In genomic region chr3:56772926-56773587, GRCh38 we compare ENCODE assay signal across 18 cellular contexts. TPM values are rescaled to one million over a fixed set of nuclear protein-coding genes. Genes with fewer than 3 reads are reported as not detected.
DNase-seq lines count a peak whose midpoint lies in the region; ATAC-seq, FAIRE-seq and TF ChIP-seq lines count a peak whose summit lies in the region.
"Had no signal": no experiment of that assay in that cellular context is flagged by ENCODE, and none has a peak within 500 bp of the region (broad histone marks: within the 10 kb centered on the region; RNA-seq: fewer than 3 reads in every experiment).

No MANE protein-coding gene starts in this region.

- H3K27me3 Mint-ChIP-seq in activated CD4-positive, alpha-beta T cell treated with anti-CD3 and anti-CD28 coated beads, Interleukin-2, amount 10 ng/mL, durations not matched to agents 24 days and 14 days: no peaks in the 10 kb centered on the region
- no peaks in the 10 kb centered on the region for H3K27me3 Mint-ChIP-seq in activated naive CD8-positive, alpha-beta T cell treated with anti-CD3 and anti-CD28 coated beads, Interleukin-2, amount 10 ng/mL, durations not matched to agents 7 days and 5 days
- H3K27me3 Mint-ChIP-seq: naive B cell had no signal

- TF ChIP-seq CTCF in smooth muscle cell (IDR thresholded peaks at IDR 0.05; ENCODE audit: borderline replicate concordance, insufficient read depth, poor library complexity, severe bottlenecking) (no peak), pancreas (IDR thresholded peaks at IDR 0.05) (no peak)

- H3K4me3 ChIP-seq in smooth muscle cell (no peak overlapping the region), pancreas (no peak overlapping the region)
- H3K4me3 ChIP-seq: A549, ascending aorta, Peyer's patch, testis had no signal

- no peak overlapping the region for H3K4me2 ChIP-seq in smooth muscle cell
- H3K4me2 ChIP-seq: A549 had no signal

- H3F3A ChIP-seq in smooth muscle cell (ENCODE audit: low read depth): peaks cover 42% of the 10 kb centered on the region

- ATAC-seq in activated naive CD8-positive, alpha-beta T cell treated with anti-CD3 and anti-CD28 coated beads, Interleukin-2, amount 10 ng/mL, durations not matched to agents 7 days and 5 days (ENCODE audit: low read depth): no peak
- ATAC-seq in pancreas (no peak), HG02852 (IDR thresholded peaks at IDR 0.05; ENCODE audit: unreplicated experiment) (no peak)
- ATAC-seq: A549, left ventricle myocardium superior had no signal

- intact Hi-C loops in activated CD4-positive, alpha-beta T cell treated with anti-CD3 and anti-CD28 coated beads, Interleukin-2, amount 10 ng/mL, durations not matched to agents 24 days and 14 days (cut with micrococcal nuclease): no loop called here
- intact Hi-C loops in pancreas (cut with DNase I): no loop called here

- 94% methylated on average over 7 of the region's 7 CpGs for WGBS in smooth muscle cell (ENCODE audit: low lambda C conversion rate)
- WGBS in pancreas, 2 donors: 74 to 80% methylated on average over 7 of the region's 7 CpGs

- H3K36me3 ChIP-seq in smooth muscle cell (ENCODE audit: low read depth) (peaks cover 8% of the 10 kb centered on the region), pancreas (peaks cover 0 to 19% (median 0%) of the 10 kb centered on the region in 3 donors)
- H3K36me3 ChIP-seq: ascending aorta had no signal

- H2AFZ ChIP-seq in smooth muscle cell (ENCODE audit: low read depth): no peak overlapping the region

- H3K79me2 ChIP-seq in smooth muscle cell (ENCODE audit: low read depth): peaks cover 94% of the 10 kb centered on the region

- H3K36me3 Mint-ChIP-seq in activated CD4-positive, alpha-beta T cell treated with anti-CD3 and anti-CD28 coated beads, Interleukin-2, amount 10 ng/mL, durations not matched to agents 24 days and 14 days (ENCODE audit: low read depth): peaks cover 62% of the 10 kb centered on the region
- H3K36me3 Mint-ChIP-seq in activated naive CD8-positive, alpha-beta T cell treated with anti-CD3 and anti-CD28 coated beads, Interleukin-2, amount 10 ng/mL, durations not matched to agents 7 days and 5 days: peaks cover 49% of the 10 kb centered on the region

- peaks cover 100% of the 10 kb centered on the region for H4K20me1 ChIP-seq in smooth muscle cell (ENCODE audit: low read depth)

- peak overlapping the region; percentile 58 for H3K27ac Mint-ChIP-seq in activated CD4-positive, alpha-beta T cell treated with anti-CD3 and anti-CD28 coated beads, Interleukin-2, amount 10 ng/mL, durations not matched to agents 24 days and 14 days
- H3K27ac Mint-ChIP-seq in activated naive CD8-positive, alpha-beta T cell treated with anti-CD3 and anti-CD28 coated beads, Interleukin-2, amount 10 ng/mL, durations not matched to agents 7 days and 5 days: peak overlapping the region; percentile 50
- H3K27ac Mint-ChIP-seq: naive B cell had no signal

- H3K9ac ChIP-seq in smooth muscle cell (ENCODE audit: low read depth): no peak overlapping the region

- H3K9me3 Mint-ChIP-seq in activated CD4-positive, alpha-beta T cell treated with anti-CD3 and anti-CD28 coated beads, Interleukin-2, amount 10 ng/mL, durations not matched to agents 24 days and 14 days: no peaks in the 10 kb centered on the region
- H3K9me3 Mint-ChIP-seq in activated naive CD8-positive, alpha-beta T cell treated with anti-CD3 and anti-CD28 coated beads, Interleukin-2, amount 10 ng/mL, durations not matched to agents 7 days and 5 days: no peaks in the 10 kb centered on the region
- H3K9me3 Mint-ChIP-seq: naive B cell had no signal

- H3K4me3 Mint-ChIP-seq in activated CD4-positive, alpha-beta T cell treated with anti-CD3 and anti-CD28 coated beads, Interleukin-2, amount 10 ng/mL, durations not matched to agents 24 days and 14 days: no peak overlapping the region
- no peak overlapping the region for H3K4me3 Mint-ChIP-seq in activated naive CD8-positive, alpha-beta T cell treated with anti-CD3 and anti-CD28 coated beads, Interleukin-2, amount 10 ng/mL, durations not matched to agents 7 days and 5 days

- peaks cover 54% of the 10 kb centered on the region for H3K4me1 Mint-ChIP-seq in activated CD4-positive, alpha-beta T cell treated with anti-CD3 and anti-CD28 coated beads, Interleukin-2, amount 10 ng/mL, durations not matched to agents 24 days and 14 days
- peaks cover 65% of the 10 kb centered on the region for H3K4me1 Mint-ChIP-seq in activated naive CD8-positive, alpha-beta T cell treated with anti-CD3 and anti-CD28 coated beads, Interleukin-2, amount 10 ng/mL, durations not matched to agents 7 days and 5 days

- DNase-seq in activated CD4-positive, alpha-beta T cell treated with anti-CD3 and anti-CD28 coated beads, Interleukin-2, amount 10 ng/mL, durations not matched to agents 24 days and 14 days: no peak
- DNase-seq in activated CD4-positive, alpha-beta T cell treated with anti-CD3 and anti-CD28 coated beads for 1 hour: no peak
- DNase-seq in NOMO-1 treated with dmso at 0.1 percent for 144 hours (lab: John Stamatoyannopoulos, UW; ENCODE audit: unreplicated experiment) (peak; percentile 70), smooth muscle cell (lab: John Stamatoyannopoulos, UW; ENCODE audit: unreplicated experiment) (no peak), pancreas (no peak), SW 1271 (lab: John Stamatoyannopoulos, UW) (no peak)
- no peak for DNase-seq in activated naive CD8-positive, alpha-beta T cell treated with anti-CD3 and anti-CD28 coated beads, Interleukin-2, amount 10 ng/mL, durations not matched to agents 7 days and 5 days
- DNase-seq: activated CD4-positive, CD25-positive, alpha-beta regulatory T cell treated with anti-CD3 and anti-CD28 coated beads, Interleukin-2, amount 50 U/mL, for 72 hours; Caco-2; left ventricle myocardium superior; naive B cell; NCI-H1694 treated with DMSO at 0.1 percent for 48 hours; Peyer's patch; stimulated activated CD4-positive, alpha-beta T cell treated with anti-CD3 and anti-CD28 coated beads, Interleukin-15, amount 100 ng/mL, for 24 hours; testis had no signal

- H3K9me3 ChIP-seq in smooth muscle cell (replicated peaks; ENCODE audit: low read depth): no peaks in the 10 kb centered on the region
- no peaks in the 10 kb centered on the region for H3K9me3 ChIP-seq in pancreas
- H3K9me3 ChIP-seq: A549, ascending aorta, Caco-2, Peyer's patch, testis had no signal

- POLR2A ChIA-PET in activated naive CD8-positive, alpha-beta T cell treated with anti-CD3 and anti-CD28 coated beads, Interleukin-2, amount 10 ng/mL, durations not matched to agents 7 days and 5 days (lab: Charles Lee): no interaction called here

- H3K27me3 ChIP-seq in smooth muscle cell (ENCODE audit: low read depth) (no peaks in the 10 kb centered on the region), pancreas (no peaks in the 10 kb centered on the region)
- H3K27me3 ChIP-seq: ascending aorta, Peyer's patch, testis had no signal

- H3K4me1 ChIP-seq in smooth muscle cell (ENCODE audit: low read depth) (no peaks in the 10 kb centered on the region), pancreas (peaks cover 16 to 29% (median 21%) of the 10 kb centered on the region in 3 donors)
- H3K4me1 ChIP-seq: A549, ascending aorta, Caco-2, Peyer's patch had no signal

- no peak for FAIRE-seq in pancreas (lab: Jason Lieb, UNC)
- FAIRE-seq: A549 had no signal

- peak overlapping the region; percentile 31 for H3K27ac ChIP-seq in smooth muscle cell (ENCODE audit: low read depth)
- no peak overlapping the region for H3K27ac ChIP-seq in pancreas
- H3K27ac ChIP-seq: A549, ascending aorta, Peyer's patch, testis had no signal

RNA-seq across cellular contexts. Expression of gene ARHGEF3, which starts 28.7 kb away (rescaled TPM):
- 52.7 and 54.4 TPM in 2 replicates for total RNA-seq in activated CD4-positive, alpha-beta T cell treated with anti-CD3 and anti-CD28 coated beads, Interleukin-2, amount 10 ng/mL, durations not matched to agents 24 days and 14 days
- total RNA-seq in activated naive CD8-positive, alpha-beta T cell treated with anti-CD3 and anti-CD28 coated beads, Interleukin-2, amount 10 ng/mL, durations not matched to agents 7 days and 5 days: 100 to 1,000 TPM; 130 TPM
- total RNA-seq in smooth muscle cell (131 and 139 TPM in 2 replicates), pancreas (10 to 100 TPM; 12.6 to 36.5 (median 26.8) TPM)
- polyA plus RNA-seq in smooth muscle cell (90.5 and 137 TPM in 2 replicates), pancreas (10 to 100 TPM; 11.4 to 11.8 TPM)
